In the genomic region with DNA sequence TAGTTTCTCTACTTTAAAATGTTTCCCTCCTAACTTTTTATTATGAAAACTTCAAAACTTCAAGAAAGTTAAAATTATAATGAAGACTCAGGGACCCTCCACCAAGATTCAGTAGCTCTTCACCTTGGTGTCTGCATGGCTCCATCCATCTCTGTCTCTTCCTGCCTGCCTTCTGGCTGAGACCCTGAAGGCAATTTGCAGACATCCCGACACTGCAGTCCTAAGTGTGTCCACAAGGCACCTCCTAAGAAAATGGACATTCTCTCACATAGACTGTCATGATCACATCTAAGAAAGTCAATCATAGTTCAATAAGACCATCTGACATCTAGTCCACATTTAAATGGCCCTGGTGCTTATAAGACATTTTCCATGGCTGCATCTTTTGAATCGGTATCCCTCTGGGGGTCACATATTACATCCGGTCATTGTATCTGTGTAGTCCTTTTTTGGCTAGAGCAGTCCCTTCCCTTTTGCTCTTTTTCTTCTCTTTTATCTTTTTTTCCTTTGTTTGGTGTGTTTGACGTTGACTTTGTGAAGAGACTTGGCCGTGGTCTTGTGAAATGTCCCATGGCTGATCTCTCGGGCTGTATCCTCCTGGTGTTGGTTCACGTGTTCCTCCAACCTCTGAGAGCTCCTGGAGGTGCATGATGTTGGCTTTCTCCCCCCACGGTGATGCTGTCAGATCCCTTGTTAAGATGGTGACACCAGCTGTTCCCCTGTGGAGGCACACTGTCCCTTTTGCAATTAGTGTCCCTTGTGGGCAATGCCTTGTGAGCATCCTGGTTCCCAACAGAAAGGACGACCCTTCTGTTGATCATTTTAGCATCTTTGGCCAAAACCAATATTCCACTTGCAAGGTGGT, we compare ENCODE assay signal across 1 cellular context.
TF ChIP-seq lines count a peak whose summit lies in the region.

No MANE protein-coding gene starts in this region.

TF ChIP-seq in GM12878, 131 proteins besides CTCF, POLR2A, EP300 and RAD21:
- TF ChIP-seq, protein P1, sequence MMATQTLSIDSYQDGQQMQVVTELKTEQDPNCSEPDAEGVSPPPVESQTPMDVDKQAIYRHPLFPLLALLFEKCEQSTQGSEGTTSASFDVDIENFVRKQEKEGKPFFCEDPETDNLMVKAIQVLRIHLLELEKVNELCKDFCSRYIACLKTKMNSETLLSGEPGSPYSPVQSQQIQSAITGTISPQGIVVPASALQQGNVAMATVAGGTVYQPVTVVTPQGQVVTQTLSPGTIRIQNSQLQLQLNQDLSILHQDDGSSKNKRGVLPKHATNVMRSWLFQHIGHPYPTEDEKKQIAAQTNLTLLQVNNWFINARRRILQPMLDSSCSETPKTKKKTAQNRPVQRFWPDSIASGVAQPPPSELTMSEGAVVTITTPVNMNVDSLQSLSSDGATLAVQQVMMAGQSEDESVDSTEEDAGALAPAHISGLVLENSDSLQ (IDR thresholded peaks at IDR 0.05) = peak; percentile 61
- 0 out of 2 replicates have a peak, but pooled peaks have one; percentile 14 for TF ChIP-seq NBN (IDR thresholded peaks at IDR 0.05)
- TF ChIP-seq RFX5 (IDR thresholded peaks at IDR 0.05; ENCODE audit: low read depth, low read length) = no peak
- TF ChIP-seq, protein P2, sequence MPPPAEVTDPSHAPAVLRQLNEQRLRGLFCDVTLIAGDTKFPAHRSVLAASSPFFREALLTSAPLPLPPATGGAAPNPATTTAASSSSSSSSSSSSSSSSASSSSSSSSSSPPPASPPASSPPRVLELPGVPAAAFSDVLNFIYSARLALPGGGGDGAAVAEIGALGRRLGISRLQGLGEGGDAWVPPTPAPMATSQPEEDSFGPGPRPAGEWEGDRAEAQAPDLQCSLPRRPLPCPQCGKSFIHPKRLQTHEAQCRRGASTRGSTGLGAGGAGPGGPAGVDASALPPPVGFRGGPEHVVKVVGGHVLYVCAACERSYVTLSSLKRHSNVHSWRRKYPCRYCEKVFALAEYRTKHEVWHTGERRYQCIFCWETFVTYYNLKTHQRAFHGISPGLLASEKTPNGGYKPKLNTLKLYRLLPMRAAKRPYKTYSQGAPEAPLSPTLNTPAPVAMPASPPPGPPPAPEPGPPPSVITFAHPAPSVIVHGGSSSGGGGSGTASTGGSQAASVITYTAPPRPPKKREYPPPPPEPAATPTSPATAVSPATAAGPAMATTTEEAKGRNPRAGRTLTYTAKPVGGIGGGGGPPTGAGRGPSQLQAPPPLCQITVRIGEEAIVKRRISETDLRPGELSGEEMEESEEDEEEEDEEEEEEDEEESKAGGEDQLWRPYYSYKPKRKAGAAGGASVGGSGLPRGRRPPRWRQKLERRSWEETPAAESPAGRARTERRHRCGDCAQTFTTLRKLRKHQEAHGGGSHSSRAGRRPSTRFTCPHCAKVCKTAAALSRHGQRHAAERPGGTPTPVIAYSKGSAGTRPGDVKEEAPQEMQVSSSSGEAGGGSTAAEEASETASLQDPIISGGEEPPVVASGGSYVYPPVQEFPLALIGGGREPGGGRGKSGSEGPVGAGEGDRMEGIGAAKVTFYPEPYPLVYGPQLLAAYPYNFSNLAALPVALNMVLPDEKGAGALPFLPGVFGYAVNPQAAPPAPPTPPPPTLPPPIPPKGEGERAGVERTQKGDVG (CRISPR knock-in tag; IDR thresholded peaks at IDR 0.05) = 0 out of 2 replicates have a peak, but pooled peaks have one; percentile 18
- TF ChIP-seq, protein P3, sequence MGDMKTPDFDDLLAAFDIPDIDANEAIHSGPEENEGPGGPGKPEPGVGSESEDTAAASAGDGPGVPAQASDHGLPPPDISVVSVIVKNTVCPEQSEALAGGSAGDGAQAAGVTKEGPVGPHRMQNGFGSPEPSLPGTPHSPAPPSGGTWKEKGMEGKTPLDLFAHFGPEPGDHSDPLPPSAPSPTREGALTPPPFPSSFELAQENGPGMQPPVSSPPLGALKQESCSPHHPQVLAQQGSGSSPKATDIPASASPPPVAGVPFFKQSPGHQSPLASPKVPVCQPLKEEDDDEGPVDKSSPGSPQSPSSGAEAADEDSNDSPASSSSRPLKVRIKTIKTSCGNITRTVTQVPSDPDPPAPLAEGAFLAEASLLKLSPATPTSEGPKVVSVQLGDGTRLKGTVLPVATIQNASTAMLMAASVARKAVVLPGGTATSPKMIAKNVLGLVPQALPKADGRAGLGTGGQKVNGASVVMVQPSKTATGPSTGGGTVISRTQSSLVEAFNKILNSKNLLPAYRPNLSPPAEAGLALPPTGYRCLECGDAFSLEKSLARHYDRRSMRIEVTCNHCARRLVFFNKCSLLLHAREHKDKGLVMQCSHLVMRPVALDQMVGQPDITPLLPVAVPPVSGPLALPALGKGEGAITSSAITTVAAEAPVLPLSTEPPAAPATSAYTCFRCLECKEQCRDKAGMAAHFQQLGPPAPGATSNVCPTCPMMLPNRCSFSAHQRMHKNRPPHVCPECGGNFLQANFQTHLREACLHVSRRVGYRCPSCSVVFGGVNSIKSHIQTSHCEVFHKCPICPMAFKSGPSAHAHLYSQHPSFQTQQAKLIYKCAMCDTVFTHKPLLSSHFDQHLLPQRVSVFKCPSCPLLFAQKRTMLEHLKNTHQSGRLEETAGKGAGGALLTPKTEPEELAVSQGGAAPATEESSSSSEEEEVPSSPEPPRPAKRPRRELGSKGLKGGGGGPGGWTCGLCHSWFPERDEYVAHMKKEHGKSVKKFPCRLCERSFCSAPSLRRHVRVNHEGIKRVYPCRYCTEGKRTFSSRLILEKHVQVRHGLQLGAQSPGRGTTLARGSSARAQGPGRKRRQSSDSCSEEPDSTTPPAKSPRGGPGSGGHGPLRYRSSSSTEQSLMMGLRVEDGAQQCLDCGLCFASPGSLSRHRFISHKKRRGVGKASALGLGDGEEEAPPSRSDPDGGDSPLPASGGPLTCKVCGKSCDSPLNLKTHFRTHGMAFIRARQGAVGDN (IDR thresholded peaks at IDR 0.05) = 0 out of 2 replicates have a peak, but pooled peaks have one; percentile 30
- TF ChIP-seq, protein P4, sequence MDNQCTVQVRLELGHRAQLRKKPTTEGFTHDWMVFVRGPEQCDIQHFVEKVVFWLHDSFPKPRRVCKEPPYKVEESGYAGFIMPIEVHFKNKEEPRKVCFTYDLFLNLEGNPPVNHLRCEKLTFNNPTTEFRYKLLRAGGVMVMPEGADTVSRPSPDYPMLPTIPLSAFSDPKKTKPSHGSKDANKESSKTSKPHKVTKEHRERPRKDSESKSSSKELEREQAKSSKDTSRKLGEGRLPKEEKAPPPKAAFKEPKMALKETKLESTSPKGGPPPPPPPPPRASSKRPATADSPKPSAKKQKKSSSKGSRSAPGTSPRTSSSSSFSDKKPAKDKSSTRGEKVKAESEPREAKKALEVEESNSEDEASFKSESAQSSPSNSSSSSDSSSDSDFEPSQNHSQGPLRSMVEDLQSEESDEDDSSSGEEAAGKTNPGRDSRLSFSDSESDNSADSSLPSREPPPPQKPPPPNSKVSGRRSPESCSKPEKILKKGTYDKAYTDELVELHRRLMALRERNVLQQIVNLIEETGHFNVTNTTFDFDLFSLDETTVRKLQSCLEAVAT (IDR thresholded peaks at IDR 0.05) = peak; percentile 46
- 0 out of 2 replicates have a peak, but pooled peaks have one; percentile 52 for TF ChIP-seq HDGF (IDR thresholded peaks at IDR 0.05)
- TF ChIP-seq, protein P5, sequence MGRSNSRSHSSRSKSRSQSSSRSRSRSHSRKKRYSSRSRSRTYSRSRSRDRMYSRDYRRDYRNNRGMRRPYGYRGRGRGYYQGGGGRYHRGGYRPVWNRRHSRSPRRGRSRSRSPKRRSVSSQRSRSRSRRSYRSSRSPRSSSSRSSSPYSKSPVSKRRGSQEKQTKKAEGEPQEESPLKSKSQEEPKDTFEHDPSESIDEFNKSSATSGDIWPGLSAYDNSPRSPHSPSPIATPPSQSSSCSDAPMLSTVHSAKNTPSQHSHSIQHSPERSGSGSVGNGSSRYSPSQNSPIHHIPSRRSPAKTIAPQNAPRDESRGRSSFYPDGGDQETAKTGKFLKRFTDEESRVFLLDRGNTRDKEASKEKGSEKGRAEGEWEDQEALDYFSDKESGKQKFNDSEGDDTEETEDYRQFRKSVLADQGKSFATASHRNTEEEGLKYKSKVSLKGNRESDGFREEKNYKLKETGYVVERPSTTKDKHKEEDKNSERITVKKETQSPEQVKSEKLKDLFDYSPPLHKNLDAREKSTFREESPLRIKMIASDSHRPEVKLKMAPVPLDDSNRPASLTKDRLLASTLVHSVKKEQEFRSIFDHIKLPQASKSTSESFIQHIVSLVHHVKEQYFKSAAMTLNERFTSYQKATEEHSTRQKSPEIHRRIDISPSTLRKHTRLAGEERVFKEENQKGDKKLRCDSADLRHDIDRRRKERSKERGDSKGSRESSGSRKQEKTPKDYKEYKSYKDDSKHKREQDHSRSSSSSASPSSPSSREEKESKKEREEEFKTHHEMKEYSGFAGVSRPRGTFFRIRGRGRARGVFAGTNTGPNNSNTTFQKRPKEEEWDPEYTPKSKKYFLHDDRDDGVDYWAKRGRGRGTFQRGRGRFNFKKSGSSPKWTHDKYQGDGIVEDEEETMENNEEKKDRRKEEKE (IDR thresholded peaks at IDR 0.05) = no peak
- TF ChIP-seq ESRRA (IDR thresholded peaks at IDR 0.05; ENCODE audit: low read length) = no peak
- TF ChIP-seq CHD1 (IDR thresholded peaks at IDR 0.05; ENCODE audit: low read depth, low read length) = 0 out of 2 replicates have a peak, but pooled peaks have one; percentile 81
- TF ChIP-seq, protein P6, sequence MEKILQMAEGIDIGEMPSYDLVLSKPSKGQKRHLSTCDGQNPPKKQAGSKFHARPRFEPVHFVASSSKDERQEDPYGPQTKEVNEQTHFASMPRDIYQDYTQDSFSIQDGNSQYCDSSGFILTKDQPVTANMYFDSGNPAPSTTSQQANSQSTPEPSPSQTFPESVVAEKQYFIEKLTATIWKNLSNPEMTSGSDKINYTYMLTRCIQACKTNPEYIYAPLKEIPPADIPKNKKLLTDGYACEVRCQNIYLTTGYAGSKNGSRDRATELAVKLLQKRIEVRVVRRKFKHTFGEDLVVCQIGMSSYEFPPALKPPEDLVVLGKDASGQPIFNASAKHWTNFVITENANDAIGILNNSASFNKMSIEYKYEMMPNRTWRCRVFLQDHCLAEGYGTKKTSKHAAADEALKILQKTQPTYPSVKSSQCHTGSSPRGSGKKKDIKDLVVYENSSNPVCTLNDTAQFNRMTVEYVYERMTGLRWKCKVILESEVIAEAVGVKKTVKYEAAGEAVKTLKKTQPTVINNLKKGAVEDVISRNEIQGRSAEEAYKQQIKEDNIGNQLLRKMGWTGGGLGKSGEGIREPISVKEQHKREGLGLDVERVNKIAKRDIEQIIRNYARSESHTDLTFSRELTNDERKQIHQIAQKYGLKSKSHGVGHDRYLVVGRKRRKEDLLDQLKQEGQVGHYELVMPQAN (conservative IDR thresholded peaks at IDR 0.05) = 0 out of 2 replicates have a peak, but pooled peaks have one; percentile 12
- no peak for TF ChIP-seq TCF12 (IDR thresholded peaks at IDR 0.05; ENCODE audit: low read depth, low read length)
- TF ChIP-seq, protein P7, sequence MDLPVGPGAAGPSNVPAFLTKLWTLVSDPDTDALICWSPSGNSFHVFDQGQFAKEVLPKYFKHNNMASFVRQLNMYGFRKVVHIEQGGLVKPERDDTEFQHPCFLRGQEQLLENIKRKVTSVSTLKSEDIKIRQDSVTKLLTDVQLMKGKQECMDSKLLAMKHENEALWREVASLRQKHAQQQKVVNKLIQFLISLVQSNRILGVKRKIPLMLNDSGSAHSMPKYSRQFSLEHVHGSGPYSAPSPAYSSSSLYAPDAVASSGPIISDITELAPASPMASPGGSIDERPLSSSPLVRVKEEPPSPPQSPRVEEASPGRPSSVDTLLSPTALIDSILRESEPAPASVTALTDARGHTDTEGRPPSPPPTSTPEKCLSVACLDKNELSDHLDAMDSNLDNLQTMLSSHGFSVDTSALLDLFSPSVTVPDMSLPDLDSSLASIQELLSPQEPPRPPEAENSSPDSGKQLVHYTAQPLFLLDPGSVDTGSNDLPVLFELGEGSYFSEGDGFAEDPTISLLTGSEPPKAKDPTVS (IDR thresholded peaks at IDR 0.05; ENCODE audit: low read depth, low read length) = no peak
